In the genomic region with DNA sequence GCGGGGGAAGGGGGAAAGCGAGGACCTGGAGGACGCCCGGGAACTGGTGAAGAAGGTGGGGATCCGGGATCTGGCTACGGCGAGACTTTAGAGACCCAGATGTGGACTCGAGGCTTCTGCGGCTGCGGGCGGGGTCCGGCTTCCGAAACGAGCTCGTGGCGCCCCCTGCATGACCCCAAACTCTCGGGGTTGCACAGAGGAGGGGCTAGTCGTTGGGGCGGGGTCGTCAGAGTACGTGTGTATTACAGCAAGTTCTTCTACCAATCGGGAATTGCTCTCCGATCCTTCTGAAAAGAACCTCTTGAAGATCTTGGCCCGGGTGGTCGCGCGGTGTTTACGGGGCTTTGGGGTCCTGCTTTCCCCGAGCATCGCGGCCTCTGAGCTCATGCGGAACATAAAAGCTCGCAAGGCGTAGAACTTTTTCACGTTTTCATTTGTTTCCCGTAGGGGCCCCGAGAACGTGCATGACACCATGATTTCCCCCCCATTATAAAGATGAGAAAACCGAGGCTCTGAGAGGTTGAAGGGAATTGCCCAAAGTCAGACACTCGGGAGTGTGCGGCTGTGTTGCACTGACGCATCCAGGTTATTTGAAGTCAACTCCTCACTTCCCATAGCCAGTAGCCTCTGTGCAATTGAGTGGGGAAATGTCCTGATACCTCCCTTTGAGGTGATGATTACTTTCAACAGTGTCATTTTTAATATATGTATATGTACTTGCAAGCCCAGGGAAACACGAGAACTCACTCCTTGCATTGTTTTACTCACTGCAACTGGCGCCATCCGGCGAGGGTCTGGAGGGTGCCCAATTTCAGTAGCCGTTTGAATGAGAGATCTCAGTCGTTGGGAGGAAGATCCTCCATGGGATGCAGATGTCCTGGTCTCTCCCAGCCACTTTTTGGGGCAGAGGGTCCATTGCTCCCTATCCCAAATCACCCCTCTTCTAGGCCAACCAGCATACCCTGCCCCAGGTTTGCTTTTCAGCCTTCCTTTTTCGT, we compare ENCODE assay signal across 8 cellular contexts. TPM values are rescaled to one million over a fixed set of nuclear protein-coding genes. Genes with fewer than 3 reads are reported as not detected.
A peak's percentile ranks its signal among the peaks of the same experiment; 100 is the strongest.
DNase-seq lines count a peak whose midpoint lies in the region; ATAC-seq and TF ChIP-seq lines count a peak whose summit lies in the region.

BEND4 (minus strand) TSS at position 149 of the 998 bp plus-strand sequence. CDS start 512 bp downstream, outside the sequence.

- DNase-seq in SKM-1 treated with dmso at 0.1 percent for 144 hours (lab: John Stamatoyannopoulos, UW; ENCODE audit: unreplicated experiment): peak; percentile 55
- DNase-seq in SKM-1 (lab: John Stamatoyannopoulos, UW; ENCODE audit: unreplicated experiment): no peak
- DNase-seq in T-cell: peak in 5 of 34 experiments; percentile 5 to 14 (median 6)
- no peak for DNase-seq in thoracic aorta (ENCODE audit: low spot score)
- no peak for DNase-seq in cerebellar cortex (ENCODE audit: low spot score)
- DNase-seq in dermis blood vessel endothelial cell: no peak

- no peak within 1 kb of the TSS for H3K27ac Mint-ChIP-seq in T-cell

- no peaks in the 10 kb centered on the region for H3K9me3 ChIP-seq in iPS-20b (ENCODE audit: insufficient read depth, low read depth, low read length)
- no peaks in the 10 kb centered on the region for H3K9me3 ChIP-seq in thoracic aorta

- no peaks in the 10 kb centered on the region for H3K9me3 Mint-ChIP-seq in T-cell

- CTCF ChIA-PET in T-cell (lab: Charles Lee): no interaction called here

- no peak for TF ChIP-seq CTCF in thoracic aorta (IDR thresholded peaks at IDR 0.05)

- no peak within 1 kb of the TSS for H3K27ac ChIP-seq in iPS-20b (ENCODE audit: low read length)
- H3K27ac ChIP-seq in thoracic aorta: no peak within 1 kb of the TSS

- H3K4me1 ChIP-seq in iPS-20b (ENCODE audit: insufficient read depth, low read length) (peaks cover 4% of the 10 kb centered on the region; the same call in 1 of the 2 replicates), thoracic aorta (ENCODE audit: control insufficient read depth in 1 of 2, low read depth in 2 of 2) (peaks cover 3 to 17% of the 10 kb centered on the region in 2 donors)

- peaks cover 45 to 58% of the 10 kb centered on the region in 2 donors for H3K27me3 Mint-ChIP-seq in T-cell

- peak within 1 kb of the TSS; percentile 71 to 88 (median 71) for H3K4me3 Mint-ChIP-seq in T-cell

- H3K4me1 Mint-ChIP-seq in T-cell: peaks cover 15 to 32% (median 18%) of the 10 kb centered on the region in 3 donors

- H3K9ac ChIP-seq in iPS-20b (ENCODE audit: low read depth, low read length): peak within 1 kb of the TSS; percentile 71; the same call in 1 of the 2 replicates

- peaks cover 50% of the 10 kb centered on the region for H3K27me3 ChIP-seq in iPS-20b (ENCODE audit: insufficient read depth, low read length)
- peaks cover 9% of the 10 kb centered on the region for H3K27me3 ChIP-seq in thoracic aorta (replicated peaks; ENCODE audit: insufficient read depth)

- H3K36me3 Mint-ChIP-seq in T-cell: no peaks in the 10 kb centered on the region

- H3K36me3 ChIP-seq in iPS-20b (ENCODE audit: insufficient read depth, low read depth, low read length): no peaks in the 10 kb centered on the region
- no peaks in the 10 kb centered on the region for H3K36me3 ChIP-seq in thoracic aorta

- H3K4me3 ChIP-seq in iPS-20b (ENCODE audit: low read length) (peak within 1 kb of the TSS; percentile 68), thoracic aorta (peak within 1 kb of the TSS; percentile 67)

- POLR2A ChIA-PET in T-cell (lab: Charles Lee): no interaction called here

- ATAC-seq in HG02759 (IDR thresholded peaks at IDR 0.05; ENCODE audit: unreplicated experiment) (peak; percentile 24), T-cell (replicated peaks in 1 of 4) (peak in 2 of 4 experiments; percentile 23 to 24), thoracic aorta (ENCODE audit: insufficient number of reproducible peaks, low FRiP score, low read depth) (no peak)

RNA-seq across cellular contexts. Expression of gene BEND4, which starts in this region (rescaled TPM):
- under 1 TPM; 0.26 to 0.73 (median 0.50) TPM for total RNA-seq in T-cell
- total RNA-seq in thoracic aorta: under 1 TPM in 1 of 2 donors, not detected in 1; 0.28 TPM
- total RNA-seq in dermis blood vessel endothelial cell: 0.17 and 0.23 TPM in 2 replicates
